8 cellular contexts compared by ENCODE assay signal in the genomic region with DNA sequence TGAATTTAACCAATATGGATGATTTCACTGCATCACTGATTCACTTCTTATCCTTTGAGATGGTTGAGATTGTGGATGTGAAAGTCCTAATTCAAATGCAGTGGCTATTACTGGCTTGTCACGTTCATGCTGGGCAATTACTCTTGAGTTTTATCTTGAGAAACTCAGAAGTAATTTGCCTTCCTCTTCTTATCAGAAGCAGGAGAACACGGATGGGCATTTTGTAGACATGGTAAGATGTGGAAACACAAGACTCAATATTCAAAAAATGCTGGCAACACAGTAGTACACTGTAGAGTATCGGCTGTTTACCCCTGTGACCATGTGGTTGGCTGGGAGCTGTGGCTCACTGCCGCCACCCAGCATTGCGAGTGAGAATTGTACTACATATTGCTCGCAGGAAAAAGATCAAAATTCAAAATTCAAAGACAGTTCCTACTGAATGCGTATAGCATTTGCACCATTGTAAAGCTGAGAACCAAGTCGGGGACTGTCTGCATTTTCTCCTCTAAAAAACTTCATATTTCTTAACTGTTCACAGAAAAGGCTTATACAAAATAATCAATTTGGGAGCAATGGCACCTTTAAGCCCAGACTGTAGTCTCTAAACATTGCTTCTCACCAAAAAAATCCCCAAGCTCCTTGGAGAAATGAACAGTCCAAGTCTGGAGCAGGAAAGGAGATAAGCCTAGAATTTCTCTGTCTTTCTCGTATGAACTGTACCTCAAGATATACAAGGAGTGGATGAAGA.
A peak's percentile ranks its signal among the peaks of the same experiment; 100 is the strongest.
DNase-seq lines count a peak whose midpoint lies in the region; ATAC-seq and TF ChIP-seq lines count a peak whose summit lies in the region.

No MANE protein-coding gene starts in this region.

- H3K27ac Mint-ChIP-seq in Calu3 (ENCODE audit: unreplicated experiment) = no peak overlapping the region
- no peak overlapping the region for H3K27ac Mint-ChIP-seq in T-cell

- peak; percentile 50 for TF ChIP-seq CTCF in Calu3 (IDR thresholded peaks at IDR 0.05; ENCODE audit: unreplicated experiment)
- TF ChIP-seq CTCF in astrocyte of the spinal cord (IDR thresholded peaks at IDR 0.05; ENCODE audit: low read depth, low read length) = peak; percentile 72

- intact Hi-C loops in Calu3 (cut with micrococcal nuclease; ENCODE audit: unreplicated experiment) (loop anchor here (1.0 to 10.0 kb wide), 2 partner anchors 116 to 238 kb away; no protein-coding TSS in a partner anchor), left colon (cut with DNase I, micrococcal nuclease) (no loop called here)

- H3K4me3 ChIP-seq in astrocyte of the spinal cord (ENCODE audit: low read depth, low read length) = no peak overlapping the region

- in situ Hi-C loops in astrocyte of the spinal cord (cut with HindIII; ENCODE audit: low sequenced_read_pairs) = no loop called here

- POLR2A ChIA-PET in T-cell (lab: Charles Lee) = interaction anchor here in 1 of 2 donors (0.6 kb wide), 1 partner anchor 67 kb away, joined by 3 read pairs; no protein-coding TSS in a partner anchor

- BruUV-seq in Calu3 (replicated peaks; lab: Mats Ljungman, UMichigan) = no TSS peak

- no peaks in the 10 kb centered on the region for H3K27me3 Mint-ChIP-seq in Calu3 (ENCODE audit: unreplicated experiment)
- peaks cover 0 to 3% of the 10 kb centered on the region in 2 donors for H3K27me3 Mint-ChIP-seq in T-cell

- H3K9me3 Mint-ChIP-seq in Calu3 (ENCODE audit: low read depth, unreplicated experiment) (no peaks in the 10 kb centered on the region), T-cell (no peaks in the 10 kb centered on the region)

- CTCF ChIA-PET in Calu3 (lab: Charles Lee) = interaction anchor here (0.7 kb wide), 1 partner anchor 129 kb away, joined by 3 read pairs; no protein-coding TSS in a partner anchor
- CTCF ChIA-PET in T-cell (lab: Charles Lee) = interaction anchor here (0.5 to 4.3 kb wide), 25 partner anchors 12 to 241 kb away, joined by 3 to 32 read pairs (median 4); no protein-coding TSS in a partner anchor

- H3K4me1 Mint-ChIP-seq in Calu3 (ENCODE audit: low read depth, unreplicated experiment) (no peaks in the 10 kb centered on the region), T-cell (peaks cover 5% of the 10 kb centered on the region in 3 donors)

- DNase-seq in Calu3 (peak; percentile 45), T-cell (peak; percentile 33 to 68 (median 57)), astrocyte of the spinal cord (ENCODE audit: low read depth, low spot score) (peak; percentile 45), left colon (peak; percentile 26 to 63), RKO (ENCODE audit: low spot score) (no peak)
- peak; percentile 24 to 26 for DNase-seq in stimulated activated CD8-positive, alpha-beta memory T cell treated with anti-CD3 and anti-CD28 coated beads, Interleukin-2, amount 100 ng/mL, for 1 hour (ENCODE audit: low read depth in 2 of 2)

- H3K36me3 Mint-ChIP-seq in Calu3 (ENCODE audit: insufficient read depth, unreplicated experiment) = no peaks in the 10 kb centered on the region
- no peaks in the 10 kb centered on the region for H3K36me3 Mint-ChIP-seq in T-cell

- ATAC-seq in GM19351 (IDR thresholded peaks at IDR 0.05; ENCODE audit: unreplicated experiment) (peak; percentile 100), HG03442 (IDR thresholded peaks at IDR 0.05; ENCODE audit: unreplicated experiment) (peak; percentile 99), T-cell (replicated peaks in 1 of 4) (peak; percentile 89 to 100 (median 96)), left colon (peak; percentile 91)

- no peak overlapping the region for H3K4me3 Mint-ChIP-seq in Calu3 (ENCODE audit: low read depth, unreplicated experiment)
- no peak overlapping the region for H3K4me3 Mint-ChIP-seq in T-cell
